ENCODE assay signal across 7 cellular contexts in genomic region chr1:221839794-221840395, GRCh38.
DNase-seq lines count a peak whose midpoint lies in the region; ATAC-seq, FAIRE-seq and TF ChIP-seq lines count a peak whose summit lies in the region.

No MANE protein-coding gene starts in this region.

- ATAC-seq in GM19324 (IDR thresholded peaks at IDR 0.05; ENCODE audit: low FRiP score, unreplicated experiment), result peak; percentile 96
- peak; percentile 91 for ATAC-seq in HG03175 (IDR thresholded peaks at IDR 0.05; ENCODE audit: unreplicated experiment)
- peak; percentile 88 to 96 (median 91) for ATAC-seq in pancreas

- intact Hi-C loops in pancreas (cut with DNase I), result no loop called here

- H3K4me1 ChIP-seq in pancreas, result peaks cover 0 to 8% (median 7%) of the 10 kb centered on the region in 3 donors

- no peak overlapping the region for H3K4me3 ChIP-seq in cardiac fibroblast (replicated peaks in 1 of 2; ENCODE audit: low read depth in 2 of 2, low read length in 2 of 2)
- H3K4me3 ChIP-seq in pancreas, result no peak overlapping the region

- H3K27me3 ChIP-seq in pancreas, result no peaks in the 10 kb centered on the region

- 51 to 57% methylated on average over 7 of the region's 7 CpGs for WGBS in pancreas, 2 donors

- H3K27ac ChIP-seq in pancreas, result peak overlapping the region in 1 of 4 donors; percentile 8

- no peaks in the 10 kb centered on the region for H3K36me3 ChIP-seq in pancreas

- no peak for FAIRE-seq in pancreas (lab: Jason Lieb, UNC)

- peak; percentile 56 for DNase-seq in activated CD4-positive, CD25-positive, alpha-beta regulatory T cell treated with anti-CD3 and anti-CD28 coated beads, Interleukin-2, amount 50 U/mL, for 16 hours (ENCODE audit: low read depth, low spot score)
- DNase-seq in cardiac fibroblast (ENCODE audit: low read depth in 2 of 2) (peak; percentile 83 to 96), pancreas (peak in 5 of 6 donors; percentile 33 to 81 (median 56)), NCI-H526 (lab: John Stamatoyannopoulos, UW) (no peak), SKM-1 treated with dmso at 0.1 percent for 144 hours (lab: John Stamatoyannopoulos, UW; ENCODE audit: unreplicated experiment) (no peak)

- TF ChIP-seq CTCF in cardiac fibroblast (IDR thresholded peaks at IDR 0.05; ENCODE audit: low read depth, low read length), result no peak
- TF ChIP-seq CTCF in pancreas (IDR thresholded peaks at IDR 0.05), result no peak

- no peaks in the 10 kb centered on the region for H3K9me3 ChIP-seq in pancreas

Comparison
In these comparisons a context has a peak if more than half of its experiments do, and no peak if none do; other contexts are left out.
1. DNase-seq: peak in activated CD4-positive, CD25-positive, alpha-beta regulatory T cell treated with anti-CD3 and anti-CD28 coated beads, Interleukin-2, amount 50 U/mL, for 16 hours (single experiment), cardiac fibroblast (2 of 2) and pancreas (5 of 6); none in NCI-H526 (0 of 2) and SKM-1 treated with dmso at 0.1 percent for 144 hours (single experiment).
2. Peak in every context shown above with its lines, with median percentiles within 50 percentile points of each other: ATAC-seq.